ENCODE assay signal across 14 cellular contexts in the genomic region with DNA sequence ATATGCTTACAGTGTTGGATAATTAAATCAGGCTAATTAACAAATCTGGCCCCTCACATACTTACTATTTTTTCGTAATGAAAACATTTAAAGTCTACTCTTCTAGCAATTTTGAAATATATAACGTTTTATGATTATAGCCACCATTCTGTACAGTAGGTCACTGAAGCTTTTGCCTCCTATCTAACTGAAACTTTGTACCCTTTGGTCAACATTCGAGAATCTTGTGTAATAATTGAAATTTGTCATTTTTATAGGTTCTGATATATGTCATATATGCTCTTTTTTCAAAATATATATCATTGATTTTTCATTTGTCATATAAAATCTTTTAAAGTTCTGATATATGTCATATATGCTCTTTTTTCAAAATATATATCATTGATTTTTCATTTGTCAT. TPM values are rescaled to one million over a fixed set of nuclear protein-coding genes. Genes with fewer than 3 reads are reported as not detected.
DNase-seq lines count a peak whose midpoint lies in the region; ATAC-seq, FAIRE-seq and TF ChIP-seq lines count a peak whose summit lies in the region.
"Had no signal": no experiment of that assay in that cellular context is flagged by ENCODE, and none has a peak within 500 bp of the region (broad histone marks: within the 10 kb centered on the region; RNA-seq: fewer than 3 reads in every experiment).

No MANE protein-coding gene starts in this region.

- no peak for ATAC-seq in effector memory CD8-positive, alpha-beta T cell (replicated peaks)

- H3K4me2 ChIP-seq in SU-DHL-6 (ENCODE audit: low read depth, low read length, poor library complexity, severe bottlenecking), result peak overlapping the region; percentile 33

- H3K4me3 ChIP-seq in SU-DHL-6 (ENCODE audit: insufficient read depth, low read length, poor library complexity, severe bottlenecking), result no peak overlapping the region
- H3K4me3 ChIP-seq in small intestine (ENCODE audit: low read depth in 1 of 2, low read length in 2 of 2), result no peak overlapping the region
- H3K4me3 ChIP-seq: HAP-1 had no signal

- no peak overlapping the region for H3K27ac Mint-ChIP-seq in effector memory CD8-positive, alpha-beta T cell
- H3K27ac Mint-ChIP-seq: B cell; CD4-positive, alpha-beta T cell had no signal

- H3F3A ChIP-seq in SU-DHL-6 (ENCODE audit: insufficient read depth), result peaks cover 5% of the 10 kb centered on the region; the same call in 1 of the 2 replicates

- peaks cover 2% of the 10 kb centered on the region in 2 donors for H3K4me1 ChIP-seq in small intestine (ENCODE audit: control insufficient read depth in 2 of 2, insufficient read depth in 1 of 2, low read depth in 1 of 2, low read length in 1 of 2)

- DNase-seq in small intestine (no peak), ecto neural progenitor cell (ENCODE audit: low spot score) (no peak), SKM-1 (lab: John Stamatoyannopoulos, UW; ENCODE audit: unreplicated experiment) (no peak)
- no peak for DNase-seq in effector memory CD8-positive, alpha-beta T cell
- DNase-seq: C1 segment of cervical spinal cord; CD4-positive, alpha-beta T cell; DMS79 had no signal

- H3K27ac ChIP-seq in SU-DHL-6 (ENCODE audit: low read depth, low read length) (peak overlapping the region; percentile 45; the same call in 1 of the 2 replicates), small intestine (ENCODE audit: low read depth in 1 of 2, low read length in 1 of 2) (no peak overlapping the region)

- H3K9me3 Mint-ChIP-seq in effector memory CD8-positive, alpha-beta T cell, result no peaks in the 10 kb centered on the region
- H3K9me3 Mint-ChIP-seq: CD4-positive, alpha-beta T cell had no signal

- no peaks in the 10 kb centered on the region for H4K20me1 ChIP-seq in SU-DHL-6 (ENCODE audit: low read depth, low read length)

- H3K36me3 Mint-ChIP-seq in effector memory CD8-positive, alpha-beta T cell (ENCODE audit: insufficient read depth), result no peaks in the 10 kb centered on the region

- H3K36me3 ChIP-seq in SU-DHL-6 (ENCODE audit: low read length) (peaks cover 8% of the 10 kb centered on the region; the same call in 1 of the 2 replicates), small intestine (ENCODE audit: control insufficient read depth in 2 of 2, insufficient read depth in 2 of 2, low read length in 2 of 2) (no peaks in the 10 kb centered on the region)
- H3K36me3 ChIP-seq: HAP-1 had no signal

- no peak for TF ChIP-seq CTCF in SU-DHL-6 (IDR thresholded peaks at IDR 0.05; ENCODE audit: insufficient read depth, low read length, poor library complexity, severe bottlenecking)

- H2AFZ ChIP-seq in SU-DHL-6 (ENCODE audit: low read depth, low read length, severe bottlenecking), result no peak overlapping the region

- H3K9ac ChIP-seq in SU-DHL-6 (ENCODE audit: low read length), result no peak overlapping the region

- H3K4me3 Mint-ChIP-seq in effector memory CD8-positive, alpha-beta T cell, result no peak overlapping the region
- H3K4me3 Mint-ChIP-seq: B cell; CD4-positive, alpha-beta T cell had no signal

- peak; percentile 60 for FAIRE-seq in G401.6 (lab: Jason Lieb, UNC)
- FAIRE-seq in islet of Langerhans (lab: Jason Lieb, UNC), result peak; percentile 80
- peak; percentile 89 for FAIRE-seq in small intestine (lab: Jason Lieb, UNC)
- FAIRE-seq: GM19239, H1 had no signal

- H3K79me2 ChIP-seq in SU-DHL-6 (ENCODE audit: insufficient read depth, low read length), result peaks cover 55% of the 10 kb centered on the region

- H3K27me3 Mint-ChIP-seq in effector memory CD8-positive, alpha-beta T cell, result no peaks in the 10 kb centered on the region
- H3K27me3 Mint-ChIP-seq: B cell; CD4-positive, alpha-beta T cell had no signal

- no peaks in the 10 kb centered on the region for H3K9me3 ChIP-seq in SU-DHL-6 (ENCODE audit: insufficient read depth, low read length)
- no peaks in the 10 kb centered on the region for H3K9me3 ChIP-seq in small intestine (ENCODE audit: control insufficient read depth, low read depth)
- H3K9me3 ChIP-seq: HAP-1 had no signal

- 70 to 77% (median 74%) methylated on average over 3 of the region's 3 CpGs for WGBS in small intestine, 3 donors

- H3K4me1 Mint-ChIP-seq in effector memory CD8-positive, alpha-beta T cell (ENCODE audit: low read depth in 2 of 2), result peaks cover 17 to 37% of the 10 kb centered on the region in 2 donors

- no peaks in the 10 kb centered on the region for H3K9me2 ChIP-seq in SU-DHL-6 (replicated peaks; ENCODE audit: insufficient read depth, low read length)

- H3K27me3 ChIP-seq in SU-DHL-6 (ENCODE audit: low read length) (no peaks in the 10 kb centered on the region), small intestine (ENCODE audit: control insufficient read depth in 2 of 2, insufficient read depth in 2 of 2, low read length in 2 of 2) (no peaks in the 10 kb centered on the region)

RNA-seq across cellular contexts. Expression of gene PHKB, which starts 12.7 kb away (rescaled TPM):
- polyA plus RNA-seq in small intestine, result 10 to 100 TPM; 27.0 to 44.1 (median 29.9) TPM

RNA-seq across cellular contexts. Expression of gene ITFG1, which starts 12.9 kb away (rescaled TPM):
- polyA plus RNA-seq in small intestine, result 10 to 100 TPM; 19.5 to 31.3 (median 19.7) TPM
